ENCODE assay signal across 1 cellular context in the genomic region with DNA sequence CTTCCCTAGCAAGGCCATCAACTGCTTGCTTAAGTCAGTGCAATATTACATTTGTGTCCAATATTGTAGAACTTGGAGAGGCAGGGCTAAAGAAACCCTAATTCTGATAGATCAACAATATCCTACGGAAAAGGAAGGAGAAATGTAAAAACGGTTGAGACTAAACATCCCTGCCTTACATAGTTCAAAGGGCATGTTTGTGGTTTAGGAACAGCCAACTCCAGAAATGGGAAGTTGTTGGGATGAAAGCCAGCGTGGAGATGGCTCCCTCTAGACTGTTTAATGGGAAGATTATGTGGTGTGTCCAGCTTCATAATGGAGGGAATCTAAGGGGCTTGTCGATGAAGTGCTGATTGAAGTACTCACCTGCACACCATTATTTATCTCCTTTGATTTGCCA.
A peak's percentile ranks its signal among the peaks of the same experiment; 100 is the strongest.
TF ChIP-seq lines count a peak whose summit lies in the region.

No MANE protein-coding gene starts in this region.

TF ChIP-seq in HepG2, 621 proteins besides CTCF, POLR2A, EP300 and RAD21 (continued from another document):
- TF ChIP-seq, protein P1, sequence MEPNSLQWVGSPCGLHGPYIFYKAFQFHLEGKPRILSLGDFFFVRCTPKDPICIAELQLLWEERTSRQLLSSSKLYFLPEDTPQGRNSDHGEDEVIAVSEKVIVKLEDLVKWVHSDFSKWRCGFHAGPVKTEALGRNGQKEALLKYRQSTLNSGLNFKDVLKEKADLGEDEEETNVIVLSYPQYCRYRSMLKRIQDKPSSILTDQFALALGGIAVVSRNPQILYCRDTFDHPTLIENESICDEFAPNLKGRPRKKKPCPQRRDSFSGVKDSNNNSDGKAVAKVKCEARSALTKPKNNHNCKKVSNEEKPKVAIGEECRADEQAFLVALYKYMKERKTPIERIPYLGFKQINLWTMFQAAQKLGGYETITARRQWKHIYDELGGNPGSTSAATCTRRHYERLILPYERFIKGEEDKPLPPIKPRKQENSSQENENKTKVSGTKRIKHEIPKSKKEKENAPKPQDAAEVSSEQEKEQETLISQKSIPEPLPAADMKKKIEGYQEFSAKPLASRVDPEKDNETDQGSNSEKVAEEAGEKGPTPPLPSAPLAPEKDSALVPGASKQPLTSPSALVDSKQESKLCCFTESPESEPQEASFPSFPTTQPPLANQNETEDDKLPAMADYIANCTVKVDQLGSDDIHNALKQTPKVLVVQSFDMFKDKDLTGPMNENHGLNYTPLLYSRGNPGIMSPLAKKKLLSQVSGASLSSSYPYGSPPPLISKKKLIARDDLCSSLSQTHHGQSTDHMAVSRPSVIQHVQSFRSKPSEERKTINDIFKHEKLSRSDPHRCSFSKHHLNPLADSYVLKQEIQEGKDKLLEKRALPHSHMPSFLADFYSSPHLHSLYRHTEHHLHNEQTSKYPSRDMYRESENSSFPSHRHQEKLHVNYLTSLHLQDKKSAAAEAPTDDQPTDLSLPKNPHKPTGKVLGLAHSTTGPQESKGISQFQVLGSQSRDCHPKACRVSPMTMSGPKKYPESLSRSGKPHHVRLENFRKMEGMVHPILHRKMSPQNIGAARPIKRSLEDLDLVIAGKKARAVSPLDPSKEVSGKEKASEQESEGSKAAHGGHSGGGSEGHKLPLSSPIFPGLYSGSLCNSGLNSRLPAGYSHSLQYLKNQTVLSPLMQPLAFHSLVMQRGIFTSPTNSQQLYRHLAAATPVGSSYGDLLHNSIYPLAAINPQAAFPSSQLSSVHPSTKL (CRISPR knock-in tag; IDR thresholded peaks at IDR 0.05): peak; percentile 76
- TF ChIP-seq TCF7 (IDR thresholded peaks at IDR 0.05; ENCODE audit: low read depth) (0 out of 2 replicates have a peak, but pooled peaks have one; percentile 22), POGZ (CRISPR knock-in tag; IDR thresholded peaks at IDR 0.05) (peak; percentile 79), ZNF331 (CRISPR knock-in tag; IDR thresholded peaks at IDR 0.05) (0 out of 2 replicates have a peak, but pooled peaks have one; percentile 51), IRF2 (CRISPR knock-in tag; IDR thresholded peaks at IDR 0.05) (0 out of 2 replicates have a peak, but pooled peaks have one; percentile 25), ZNF615 (CRISPR knock-in tag; IDR thresholded peaks at IDR 0.05; ENCODE audit: borderline replicate concordance) (no peak), KAT8 (CRISPR knock-in tag; IDR thresholded peaks at IDR 0.05) (0 out of 2 replicates have a peak, but pooled peaks have one; percentile 29), U2AF2 (IDR thresholded peaks at IDR 0.05; ENCODE audit: low read depth, low read length) (no peak), ZNF496 (CRISPR knock-in tag; IDR thresholded peaks at IDR 0.05; ENCODE audit: insufficient replicate concordance) (no peak), IKZF4 (CRISPR knock-in tag; IDR thresholded peaks at IDR 0.05; ENCODE audit: borderline replicate concordance, low read depth, not compliant biosample characterization) (no peak), ELF3 (CRISPR knock-in tag; IDR thresholded peaks at IDR 0.05) (peak; percentile 65), ZBTB7B (CRISPR knock-in tag; IDR thresholded peaks at IDR 0.05) (0 out of 2 replicates have a peak, but pooled peaks have one; percentile 31), HMG20A (CRISPR knock-in tag; IDR thresholded peaks at IDR 0.05; ENCODE audit: borderline replicate concordance) (peak; percentile 56; the same call in 1 of the 2 replicates), STAG1 (CRISPR knock-in tag; IDR thresholded peaks at IDR 0.05) (peak; percentile 74), MED1 (CRISPR knock-in tag; IDR thresholded peaks at IDR 0.05) (peak; percentile 43; the same call in 1 of the 2 replicates), ZNF644 (CRISPR knock-in tag; IDR thresholded peaks at IDR 0.05; ENCODE audit: low read depth) (peak; percentile 79), RXRB (CRISPR knock-in tag; IDR thresholded peaks at IDR 0.05; ENCODE audit: borderline replicate concordance) (0 out of 2 replicates have a peak, but pooled peaks have one; percentile 46), ZSCAN20 (CRISPR knock-in tag; IDR thresholded peaks at IDR 0.05; ENCODE audit: borderline replicate concordance) (no peak), FOXJ3 (CRISPR knock-in tag; IDR thresholded peaks at IDR 0.05; ENCODE audit: borderline replicate concordance) (peak; percentile 26; the same call in 1 of the 2 replicates)
- TF ChIP-seq, protein P2, sequence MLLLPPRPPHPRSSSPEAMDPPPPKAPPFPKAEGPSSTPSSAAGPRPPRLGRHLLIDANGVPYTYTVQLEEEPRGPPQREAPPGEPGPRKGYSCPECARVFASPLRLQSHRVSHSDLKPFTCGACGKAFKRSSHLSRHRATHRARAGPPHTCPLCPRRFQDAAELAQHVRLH (CRISPR knock-in tag; IDR thresholded peaks at IDR 0.05; ENCODE audit: borderline replicate concordance, low read depth): no peak
- TF ChIP-seq, protein P3, sequence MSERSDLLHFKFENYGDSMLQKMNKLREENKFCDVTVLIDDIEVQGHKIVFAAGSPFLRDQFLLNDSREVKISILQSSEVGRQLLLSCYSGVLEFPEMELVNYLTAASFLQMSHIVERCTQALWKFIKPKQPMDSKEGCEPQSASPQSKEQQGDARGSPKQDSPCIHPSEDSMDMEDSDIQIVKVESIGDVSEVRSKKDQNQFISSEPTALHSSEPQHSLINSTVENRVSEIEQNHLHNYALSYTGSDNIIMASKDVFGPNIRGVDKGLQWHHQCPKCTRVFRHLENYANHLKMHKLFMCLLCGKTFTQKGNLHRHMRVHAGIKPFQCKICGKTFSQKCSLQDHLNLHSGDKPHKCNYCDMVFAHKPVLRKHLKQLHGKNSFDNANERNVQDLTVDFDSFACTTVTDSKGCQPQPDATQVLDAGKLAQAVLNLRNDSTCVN (CRISPR knock-in tag; IDR thresholded peaks at IDR 0.05; ENCODE audit: borderline replicate concordance): 0 out of 2 replicates have a peak, but pooled peaks have one; percentile 67
- TF ChIP-seq, protein P4, sequence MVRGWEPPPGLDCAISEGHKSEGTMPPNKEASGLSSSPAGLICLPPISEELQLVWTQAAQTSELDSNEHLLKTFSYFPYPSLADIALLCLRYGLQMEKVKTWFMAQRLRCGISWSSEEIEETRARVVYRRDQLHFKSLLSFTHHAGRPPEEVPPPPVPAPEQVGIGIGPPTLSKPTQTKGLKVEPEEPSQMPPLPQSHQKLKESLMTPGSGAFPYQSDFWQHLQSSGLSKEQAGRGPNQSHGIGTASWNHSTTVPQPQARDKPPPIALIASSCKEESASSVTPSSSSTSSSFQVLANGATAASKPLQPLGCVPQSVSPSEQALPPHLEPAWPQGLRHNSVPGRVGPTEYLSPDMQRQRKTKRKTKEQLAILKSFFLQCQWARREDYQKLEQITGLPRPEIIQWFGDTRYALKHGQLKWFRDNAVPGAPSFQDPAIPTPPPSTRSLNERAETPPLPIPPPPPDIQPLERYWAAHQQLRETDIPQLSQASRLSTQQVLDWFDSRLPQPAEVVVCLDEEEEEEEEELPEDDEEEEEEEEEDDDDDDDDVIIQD (CRISPR knock-in tag; IDR thresholded peaks at IDR 0.05; ENCODE audit: low read depth): peak; percentile 96; the same call in 1 of the 2 replicates
- TF ChIP-seq, protein P5, sequence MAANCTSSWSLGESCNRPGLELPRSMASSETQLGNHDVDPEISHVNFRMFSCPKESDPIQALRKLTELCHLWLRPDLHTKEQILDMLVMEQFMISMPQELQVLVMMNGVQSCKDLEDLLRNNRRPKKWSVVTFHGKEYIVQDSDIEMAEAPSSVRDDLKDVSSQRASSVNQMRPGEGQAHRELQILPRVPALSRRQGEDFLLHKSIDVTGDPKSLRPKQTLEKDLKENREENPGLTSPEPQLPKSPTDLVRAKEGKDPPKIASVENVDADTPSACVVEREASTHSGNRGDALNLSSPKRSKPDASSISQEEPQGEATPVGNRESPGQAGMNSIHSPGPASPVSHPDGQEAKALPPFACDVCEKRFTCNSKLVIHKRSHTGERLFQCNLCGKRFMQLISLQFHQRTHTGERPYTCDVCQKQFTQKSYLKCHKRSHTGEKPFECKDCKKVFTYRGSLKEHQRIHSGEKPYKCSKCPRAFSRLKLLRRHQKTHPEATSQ (CRISPR knock-in tag; IDR thresholded peaks at IDR 0.05; ENCODE audit: borderline replicate concordance): peak; percentile 57; the same call in 1 of the 2 replicates
- TF ChIP-seq, protein P6, sequence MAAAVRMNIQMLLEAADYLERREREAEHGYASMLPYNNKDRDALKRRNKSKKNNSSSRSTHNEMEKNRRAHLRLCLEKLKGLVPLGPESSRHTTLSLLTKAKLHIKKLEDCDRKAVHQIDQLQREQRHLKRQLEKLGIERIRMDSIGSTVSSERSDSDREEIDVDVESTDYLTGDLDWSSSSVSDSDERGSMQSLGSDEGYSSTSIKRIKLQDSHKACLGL (CRISPR knock-in tag; IDR thresholded peaks at IDR 0.05): no peak
- TF ChIP-seq, protein P7, sequence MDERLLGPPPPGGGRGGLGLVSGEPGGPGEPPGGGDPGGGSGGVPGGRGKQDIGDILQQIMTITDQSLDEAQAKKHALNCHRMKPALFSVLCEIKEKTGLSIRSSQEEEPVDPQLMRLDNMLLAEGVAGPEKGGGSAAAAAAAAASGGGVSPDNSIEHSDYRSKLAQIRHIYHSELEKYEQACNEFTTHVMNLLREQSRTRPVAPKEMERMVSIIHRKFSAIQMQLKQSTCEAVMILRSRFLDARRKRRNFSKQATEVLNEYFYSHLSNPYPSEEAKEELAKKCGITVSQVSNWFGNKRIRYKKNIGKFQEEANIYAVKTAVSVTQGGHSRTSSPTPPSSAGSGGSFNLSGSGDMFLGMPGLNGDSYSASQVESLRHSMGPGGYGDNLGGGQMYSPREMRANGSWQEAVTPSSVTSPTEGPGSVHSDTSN (CRISPR knock-in tag; IDR thresholded peaks at IDR 0.05): no peak
- TF ChIP-seq, protein P8, sequence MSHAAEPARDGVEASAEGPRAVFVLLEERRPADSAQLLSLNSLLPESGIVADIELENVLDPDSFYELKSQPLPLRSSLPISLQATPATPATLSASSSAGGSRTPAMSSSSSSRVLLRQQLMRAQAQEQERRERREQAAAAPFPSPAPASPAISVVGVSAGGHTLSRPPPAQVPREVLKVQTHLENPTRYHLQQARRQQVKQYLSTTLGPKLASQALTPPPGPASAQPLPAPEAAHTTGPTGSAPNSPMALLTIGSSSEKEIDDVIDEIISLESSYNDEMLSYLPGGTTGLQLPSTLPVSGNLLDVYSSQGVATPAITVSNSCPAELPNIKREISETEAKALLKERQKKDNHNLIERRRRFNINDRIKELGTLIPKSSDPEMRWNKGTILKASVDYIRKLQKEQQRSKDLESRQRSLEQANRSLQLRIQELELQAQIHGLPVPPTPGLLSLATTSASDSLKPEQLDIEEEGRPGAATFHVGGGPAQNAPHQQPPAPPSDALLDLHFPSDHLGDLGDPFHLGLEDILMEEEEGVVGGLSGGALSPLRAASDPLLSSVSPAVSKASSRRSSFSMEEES (CRISPR knock-in tag; IDR thresholded peaks at IDR 0.05): no peak
- TF ChIP-seq, protein P9, sequence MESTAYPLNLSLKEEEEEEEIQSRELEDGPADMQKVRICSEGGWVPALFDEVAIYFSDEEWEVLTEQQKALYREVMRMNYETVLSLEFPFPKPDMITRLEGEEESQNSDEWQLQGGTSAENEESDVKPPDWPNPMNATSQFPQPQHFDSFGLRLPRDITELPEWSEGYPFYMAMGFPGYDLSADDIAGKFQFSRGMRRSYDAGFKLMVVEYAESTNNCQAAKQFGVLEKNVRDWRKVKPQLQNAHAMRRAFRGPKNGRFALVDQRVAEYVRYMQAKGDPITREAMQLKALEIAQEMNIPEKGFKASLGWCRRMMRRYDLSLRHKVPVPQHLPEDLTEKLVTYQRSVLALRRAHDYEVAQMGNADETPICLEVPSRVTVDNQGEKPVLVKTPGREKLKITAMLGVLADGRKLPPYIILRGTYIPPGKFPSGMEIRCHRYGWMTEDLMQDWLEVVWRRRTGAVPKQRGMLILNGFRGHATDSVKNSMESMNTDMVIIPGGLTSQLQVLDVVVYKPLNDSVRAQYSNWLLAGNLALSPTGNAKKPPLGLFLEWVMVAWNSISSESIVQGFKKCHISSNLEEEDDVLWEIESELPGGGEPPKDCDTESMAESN (CRISPR knock-in tag; conservative IDR thresholded peaks at IDR 0.05): no peak
- TF ChIP-seq, protein P10, sequence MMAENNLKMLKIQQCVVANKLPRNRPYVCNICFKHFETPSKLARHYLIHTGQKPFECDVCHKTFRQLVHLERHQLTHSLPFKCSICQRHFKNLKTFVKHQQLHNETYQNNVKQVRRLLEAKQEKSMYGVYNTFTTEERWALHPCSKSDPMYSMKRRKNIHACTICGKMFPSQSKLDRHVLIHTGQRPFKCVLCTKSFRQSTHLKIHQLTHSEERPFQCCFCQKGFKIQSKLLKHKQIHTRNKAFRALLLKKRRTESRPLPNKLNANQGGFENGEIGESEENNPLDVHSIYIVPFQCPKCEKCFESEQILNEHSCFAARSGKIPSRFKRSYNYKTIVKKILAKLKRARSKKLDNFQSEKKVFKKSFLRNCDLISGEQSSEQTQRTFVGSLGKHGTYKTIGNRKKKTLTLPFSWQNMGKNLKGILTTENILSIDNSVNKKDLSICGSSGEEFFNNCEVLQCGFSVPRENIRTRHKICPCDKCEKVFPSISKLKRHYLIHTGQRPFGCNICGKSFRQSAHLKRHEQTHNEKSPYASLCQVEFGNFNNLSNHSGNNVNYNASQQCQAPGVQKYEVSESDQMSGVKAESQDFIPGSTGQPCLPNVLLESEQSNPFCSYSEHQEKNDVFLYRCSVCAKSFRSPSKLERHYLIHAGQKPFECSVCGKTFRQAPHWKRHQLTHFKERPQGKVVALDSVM (CRISPR knock-in tag; IDR thresholded peaks at IDR 0.05): no peak
- TF ChIP-seq, protein P11, sequence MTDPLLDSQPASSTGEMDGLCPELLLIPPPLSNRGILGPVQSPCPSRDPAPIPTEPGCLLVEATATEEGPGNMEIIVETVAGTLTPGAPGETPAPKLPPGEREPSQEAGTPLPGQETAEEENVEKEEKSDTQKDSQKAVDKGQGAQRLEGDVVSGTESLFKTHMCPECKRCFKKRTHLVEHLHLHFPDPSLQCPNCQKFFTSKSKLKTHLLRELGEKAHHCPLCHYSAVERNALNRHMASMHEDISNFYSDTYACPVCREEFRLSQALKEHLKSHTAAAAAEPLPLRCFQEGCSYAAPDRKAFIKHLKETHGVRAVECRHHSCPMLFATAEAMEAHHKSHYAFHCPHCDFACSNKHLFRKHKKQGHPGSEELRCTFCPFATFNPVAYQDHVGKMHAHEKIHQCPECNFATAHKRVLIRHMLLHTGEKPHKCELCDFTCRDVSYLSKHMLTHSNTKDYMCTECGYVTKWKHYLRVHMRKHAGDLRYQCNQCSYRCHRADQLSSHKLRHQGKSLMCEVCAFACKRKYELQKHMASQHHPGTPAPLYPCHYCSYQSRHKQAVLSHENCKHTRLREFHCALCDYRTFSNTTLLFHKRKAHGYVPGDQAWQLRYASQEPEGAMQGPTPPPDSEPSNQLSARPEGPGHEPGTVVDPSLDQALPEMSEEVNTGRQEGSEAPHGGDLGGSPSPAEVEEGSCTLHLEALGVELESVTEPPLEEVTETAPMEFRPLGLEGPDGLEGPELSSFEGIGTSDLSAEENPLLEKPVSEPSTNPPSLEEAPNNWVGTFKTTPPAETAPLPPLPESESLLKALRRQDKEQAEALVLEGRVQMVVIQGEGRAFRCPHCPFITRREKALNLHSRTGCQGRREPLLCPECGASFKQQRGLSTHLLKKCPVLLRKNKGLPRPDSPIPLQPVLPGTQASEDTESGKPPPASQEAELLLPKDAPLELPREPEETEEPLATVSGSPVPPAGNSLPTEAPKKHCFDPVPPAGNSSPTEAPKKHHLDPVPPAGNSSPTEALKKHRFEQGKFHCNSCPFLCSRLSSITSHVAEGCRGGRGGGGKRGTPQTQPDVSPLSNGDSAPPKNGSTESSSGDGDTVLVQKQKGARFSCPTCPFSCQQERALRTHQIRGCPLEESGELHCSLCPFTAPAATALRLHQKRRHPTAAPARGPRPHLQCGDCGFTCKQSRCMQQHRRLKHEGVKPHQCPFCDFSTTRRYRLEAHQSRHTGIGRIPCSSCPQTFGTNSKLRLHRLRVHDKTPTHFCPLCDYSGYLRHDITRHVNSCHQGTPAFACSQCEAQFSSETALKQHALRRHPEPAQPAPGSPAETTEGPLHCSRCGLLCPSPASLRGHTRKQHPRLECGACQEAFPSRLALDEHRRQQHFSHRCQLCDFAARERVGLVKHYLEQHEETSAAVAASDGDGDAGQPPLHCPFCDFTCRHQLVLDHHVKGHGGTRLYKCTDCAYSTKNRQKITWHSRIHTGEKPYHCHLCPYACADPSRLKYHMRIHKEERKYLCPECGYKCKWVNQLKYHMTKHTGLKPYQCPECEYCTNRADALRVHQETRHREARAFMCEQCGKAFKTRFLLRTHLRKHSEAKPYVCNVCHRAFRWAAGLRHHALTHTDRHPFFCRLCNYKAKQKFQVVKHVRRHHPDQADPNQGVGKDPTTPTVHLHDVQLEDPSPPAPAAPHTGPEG (CRISPR knock-in tag; IDR thresholded peaks at IDR 0.05): no peak
